2 cellular contexts compared by ENCODE assay signal in genomic region chr22:46419754-46420571, GRCh38.
TF ChIP-seq lines count a peak whose summit lies in the region.

No MANE protein-coding gene starts in this region.

TF ChIP-seq in HepG2, 621 proteins besides CTCF, POLR2A, EP300 and RAD21:
- TF ChIP-seq MXD4 (CRISPR knock-in tag; IDR thresholded peaks at IDR 0.05) (no peak), MNT (IDR thresholded peaks at IDR 0.05) (peak; percentile 96)

TF ChIP-seq in K562, 482 proteins besides CTCF, POLR2A, EP300 and RAD21:
- TF ChIP-seq MAX (CRISPR knock-in tag; IDR thresholded peaks at IDR 0.05) (0 out of 2 replicates have a peak, but pooled peaks have one; percentile 6), GATAD2A (IDR thresholded peaks at IDR 0.05) (no peak)
